ENCODE assay signal across 10 cellular contexts in the genomic region with DNA sequence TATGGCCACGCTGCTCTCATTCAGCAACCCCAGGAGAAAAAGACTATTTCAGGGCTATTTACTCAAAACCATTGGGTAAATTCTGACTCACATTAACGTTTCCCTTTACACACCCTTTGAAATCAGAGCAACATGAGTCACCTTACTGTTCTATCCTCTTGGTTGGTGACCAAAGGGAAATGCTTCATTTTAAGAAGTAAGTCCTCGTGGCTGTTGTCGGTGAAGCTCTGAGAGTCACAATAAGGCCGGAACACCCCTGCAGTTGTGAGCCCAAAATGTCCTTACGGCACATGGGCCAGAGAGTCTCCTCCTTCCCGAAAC. TPM values are rescaled to one million over a fixed set of nuclear protein-coding genes. Genes with fewer than 3 reads are reported as not detected.
DNase-seq lines count a peak whose midpoint lies in the region; ATAC-seq and TF ChIP-seq lines count a peak whose summit lies in the region.
"Had no signal": no experiment of that assay in that cellular context is flagged by ENCODE, and none has a peak within 500 bp of the region (broad histone marks: within the 10 kb centered on the region; RNA-seq: fewer than 3 reads in every experiment).

No MANE protein-coding gene starts in this region.

- DNase-seq in CD14-positive monocyte (ENCODE audit: low spot score) (peak; percentile 56), NB4 (ENCODE audit: low read depth) (peak; percentile 54), dermis microvascular lymphatic vessel endothelial cell (ENCODE audit: low read depth in 2 of 2) (peak; percentile 60 to 95), MM.1S (no peak), NCI-H1694 (lab: John Stamatoyannopoulos, UW) (no peak), G401 (ENCODE audit: low spot score) (no peak)
- DNase-seq in naive thymus-derived CD4-positive, alpha-beta T cell = no peak
- no peak for DNase-seq in stimulated activated CD4-positive, alpha-beta T cell treated with anti-CD3 and anti-CD28 coated beads, Interleukin-2, amount 100 ng/mL, for 48 hours
- DNase-seq: KBM-7 had no signal

- H3K27me3 ChIP-seq in naive thymus-derived CD4-positive, alpha-beta T cell (ENCODE audit: control insufficient read depth in 2 of 2, insufficient read depth in 2 of 2, low read length in 2 of 2) = no peaks in the 10 kb centered on the region
- no peaks in the 10 kb centered on the region for H3K27me3 ChIP-seq in MM.1S (replicated peaks; ENCODE audit: insufficient read depth, low read length)

- POLR2A ChIA-PET in naive thymus-derived CD4-positive, alpha-beta T cell (lab: Charles Lee) = no interaction called here

- H3K4me3 Mint-ChIP-seq in CD14-positive monocyte = no peak overlapping the region
- no peak overlapping the region for H3K4me3 Mint-ChIP-seq in naive thymus-derived CD4-positive, alpha-beta T cell
- H3K4me3 Mint-ChIP-seq: stimulated activated naive CD8-positive, alpha-beta T cell treated with anti-CD3 and anti-CD28 coated beads, Interleukin-15, Interleukin-2, amounts not matched to agents 100 ng/mL and 50 ng/mL, for 24 hours had no signal

- CTCF ChIA-PET in naive thymus-derived CD4-positive, alpha-beta T cell (lab: Charles Lee) = no interaction called here

- H4K20me1 ChIP-seq in MM.1S (ENCODE audit: insufficient read depth, low read length) = no peaks in the 10 kb centered on the region

- H3K79me2 ChIP-seq in MM.1S (ENCODE audit: low read length) = no peaks in the 10 kb centered on the region

- no peaks in the 10 kb centered on the region for H3K9me3 ChIP-seq in naive thymus-derived CD4-positive, alpha-beta T cell (ENCODE audit: control insufficient read depth in 2 of 3, low read length in 3 of 3)
- H3K9me3 ChIP-seq in MM.1S (replicated peaks; ENCODE audit: insufficient read depth, low read length) = no peaks in the 10 kb centered on the region

- H2AFZ ChIP-seq in MM.1S (ENCODE audit: low read length) = no peak overlapping the region

- peaks cover 3 to 10% (median 4%) of the 10 kb centered on the region in 7 donors for H3K9me3 Mint-ChIP-seq in CD14-positive monocyte
- peaks cover 0 to 11% (median 2%) of the 10 kb centered on the region in 11 donors for H3K9me3 Mint-ChIP-seq in naive thymus-derived CD4-positive, alpha-beta T cell

- H3K4me1 ChIP-seq in naive thymus-derived CD4-positive, alpha-beta T cell (ENCODE audit: control insufficient read depth in 2 of 2, insufficient read depth in 2 of 2, low read length in 2 of 2) = no peaks in the 10 kb centered on the region
- no peaks in the 10 kb centered on the region for H3K4me1 ChIP-seq in MM.1S (ENCODE audit: low read length)

- in situ Hi-C loops in G401 (cut with HindIII; ENCODE audit: low sequenced_read_pairs) = no loop called here

- no peak overlapping the region for H3K27ac ChIP-seq in naive thymus-derived CD4-positive, alpha-beta T cell (ENCODE audit: low read depth, low read length)
- no peak overlapping the region for H3K27ac ChIP-seq in MM.1S (ENCODE audit: low read length)

- no peaks in the 10 kb centered on the region for H3K36me3 ChIP-seq in naive thymus-derived CD4-positive, alpha-beta T cell (ENCODE audit: control insufficient read depth in 2 of 3, insufficient read depth in 3 of 3, low read length in 3 of 3)
- no peaks in the 10 kb centered on the region for H3K36me3 ChIP-seq in MM.1S (replicated peaks; ENCODE audit: insufficient read depth, low read length)

- no peaks in the 10 kb centered on the region for H3K9me2 ChIP-seq in MM.1S (replicated peaks; ENCODE audit: insufficient read depth, low read length)

- intact Hi-C loops in CD14-positive monocyte (cut with micrococcal nuclease) = no loop called here
- intact Hi-C loops in naive thymus-derived CD4-positive, alpha-beta T cell (cut with micrococcal nuclease) = no loop called here

- H3K36me3 Mint-ChIP-seq in CD14-positive monocyte = no peaks in the 10 kb centered on the region
- no peaks in the 10 kb centered on the region for H3K36me3 Mint-ChIP-seq in naive thymus-derived CD4-positive, alpha-beta T cell

- peaks cover 45% of the 10 kb centered on the region for H3K4me1 Mint-ChIP-seq in CD14-positive monocyte
- no peaks in the 10 kb centered on the region for H3K4me1 Mint-ChIP-seq in naive thymus-derived CD4-positive, alpha-beta T cell

- H3K27ac Mint-ChIP-seq in CD14-positive monocyte = peak overlapping the region; percentile 32 to 95 (median 90)
- no peak overlapping the region for H3K27ac Mint-ChIP-seq in naive thymus-derived CD4-positive, alpha-beta T cell
- H3K27ac Mint-ChIP-seq: stimulated activated naive CD8-positive, alpha-beta T cell treated with anti-CD3 and anti-CD28 coated beads, Interleukin-15, Interleukin-2, amounts not matched to agents 100 ng/mL and 50 ng/mL, for 24 hours had no signal

- no peak overlapping the region for H3K9ac ChIP-seq in MM.1S (ENCODE audit: low read length)

- H3K4me3 ChIP-seq in NB4 (ENCODE audit: low read depth, low read length) (no peak overlapping the region), MM.1S (ENCODE audit: low read length) (no peak overlapping the region)
- H3K4me3 ChIP-seq in naive thymus-derived CD4-positive, alpha-beta T cell (ENCODE audit: low read length) = no peak overlapping the region

- TF ChIP-seq POLR2A in NB4 (IDR thresholded peaks at IDR 0.05; ENCODE audit: extremely low read depth, insufficient read length) = no peak

- no peak overlapping the region for H3K4me2 ChIP-seq in MM.1S (ENCODE audit: low read depth, low read length)

- ATAC-seq in naive thymus-derived CD4-positive, alpha-beta T cell = peak; percentile 41

- no peaks in the 10 kb centered on the region for H3F3A ChIP-seq in MM.1S (ENCODE audit: insufficient read depth, low read length)

- TF ChIP-seq CTCF in CD14-positive monocyte (IDR thresholded peaks at IDR 0.05) (no peak), NB4 (IDR thresholded peaks at IDR 0.05; ENCODE audit: low read depth, low read length) (no peak), MM.1S (IDR thresholded peaks at IDR 0.05; ENCODE audit: low read length) (no peak)

- peaks cover 2 to 3% (median 2%) of the 10 kb centered on the region in 3 donors for H3K27me3 Mint-ChIP-seq in CD14-positive monocyte (ENCODE audit: low read depth in 3 of 3)
- H3K27me3 Mint-ChIP-seq in naive thymus-derived CD4-positive, alpha-beta T cell = peaks cover 5 to 28% (median 6%) of the 10 kb centered on the region in 5 donors

RNA-seq across cellular contexts. Expression of gene SPRY1, which starts 56.3 kb away (rescaled TPM):
- 1 to 10 TPM; 2.0 to 3.7 TPM for polyA plus RNA-seq in CD14-positive monocyte
- 20.4 and 29.7 TPM in 2 replicates for total RNA-seq in dermis microvascular lymphatic vessel endothelial cell
- total RNA-seq in naive thymus-derived CD4-positive, alpha-beta T cell = 10 to 100 TPM in 2 of 5 experiments, 1 to 10 TPM in 3; 2.5 to 20.5 (median 6.2) TPM
- polyA plus RNA-seq in naive thymus-derived CD4-positive, alpha-beta T cell = 1 to 10 TPM; 1.6 to 4.3 TPM
- 37.3 and 69.8 TPM in 2 replicates for total RNA-seq in G401 (2014; rRNA removed; shearing (Covaris generic))

Comparison
In these comparisons a context has a peak if more than half of its experiments do, and no peak if none do; other contexts are left out.
1. DNase-seq: peak in CD14-positive monocyte (single experiment), NB4 (single experiment) and dermis microvascular lymphatic vessel endothelial cell (2 of 2); none in naive thymus-derived CD4-positive, alpha-beta T cell (0 of 9), stimulated activated CD4-positive, alpha-beta T cell treated with anti-CD3 and anti-CD28 coated beads, Interleukin-2, amount 100 ng/mL, for 48 hours (0 of 2), MM.1S (single experiment), NCI-H1694 (single experiment) and G401 (single experiment).
2. H3K27ac Mint-ChIP-seq: peak in CD14-positive monocyte (7 of 7); none in naive thymus-derived CD4-positive, alpha-beta T cell (0 of 9).